ENCODE assay signal across 8 cellular contexts in the genomic region with DNA sequence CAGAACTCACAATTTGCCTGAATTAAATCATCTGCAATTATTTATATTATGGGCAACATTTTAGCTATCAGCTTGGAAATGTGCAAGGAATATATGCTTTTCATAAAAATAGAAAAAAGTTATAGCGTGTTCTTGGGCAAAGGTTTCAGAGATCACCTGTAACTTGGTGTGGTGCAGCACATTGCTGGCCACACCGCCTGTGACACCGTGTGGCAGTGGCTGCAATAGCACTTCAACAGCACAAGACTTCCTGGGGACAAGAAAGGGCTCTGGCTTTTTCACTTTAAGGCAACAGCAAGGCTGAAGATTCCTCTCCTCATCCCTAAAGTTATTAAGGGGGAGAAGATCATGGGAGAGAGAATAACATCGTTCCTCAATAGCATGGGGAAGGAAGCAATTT. TPM values are rescaled to one million over a fixed set of nuclear protein-coding genes. Genes with fewer than 3 reads are reported as not detected.
DNase-seq lines count a peak whose midpoint lies in the region; ATAC-seq and TF ChIP-seq lines count a peak whose summit lies in the region.
"Had no signal": no experiment of that assay in that cellular context is flagged by ENCODE, and none has a peak within 500 bp of the region (broad histone marks: within the 10 kb centered on the region; RNA-seq: fewer than 3 reads in every experiment).

No MANE protein-coding gene starts in this region.

- no peak overlapping the region for H3K4me3 ChIP-seq in NT2/D1 (ENCODE audit: insufficient read length, low read depth)
- no peak overlapping the region for H3K4me3 ChIP-seq in coronary artery

- no peaks in the 10 kb centered on the region for H3K36me3 ChIP-seq in NT2/D1 (ENCODE audit: insufficient read depth, insufficient read length, low read length)

- H3K9ac ChIP-seq in NT2/D1 (ENCODE audit: insufficient read length, low read depth): no peak overlapping the region

- no peak overlapping the region for H3K27ac ChIP-seq in coronary artery

- no peaks in the 10 kb centered on the region for H3K9me3 ChIP-seq in NT2/D1 (ENCODE audit: insufficient read depth, low read length)

- ATAC-seq in GM18867 (IDR thresholded peaks at IDR 0.05; ENCODE audit: unreplicated experiment) (peak; percentile 91), HG02884 (IDR thresholded peaks at IDR 0.05; ENCODE audit: unreplicated experiment) (peak; percentile 78), left lobe of liver (peak; percentile 94)

- TF ChIP-seq CTCF in coronary artery (IDR thresholded peaks at IDR 0.05): no peak

- H3K27me3 ChIP-seq in NT2/D1 (ENCODE audit: insufficient read depth, insufficient read length): no peaks in the 10 kb centered on the region

- DNase-seq in NT2/D1 (ENCODE audit: low read depth, low spot score) (peak; percentile 16), left lobe of liver (ENCODE audit: low spot score) (no peak), coronary artery (ENCODE audit: low spot score) (no peak), T1000 (lab: John Stamatoyannopoulos, UW) (no peak), ureter (ENCODE audit: low spot score) (no peak)

- H3K4me1 ChIP-seq in NT2/D1 (ENCODE audit: insufficient read depth, insufficient read length): no peaks in the 10 kb centered on the region

RNA-seq across cellular contexts. Expression of gene SERPINB3, which starts 14.8 kb away (rescaled TPM):
- total RNA-seq in left lobe of liver (not detected), ureter (not detected)
- total RNA-seq: lung microvascular endothelial cell had no signal

RNA-seq across cellular contexts. Expression of gene SERPINB11, which starts 26.2 kb away (rescaled TPM):
- not detected for total RNA-seq in left lobe of liver
- not detected for total RNA-seq in ureter
- total RNA-seq: lung microvascular endothelial cell had no signal

RNA-seq across cellular contexts. Expression of gene SERPINB4, which starts 32.5 kb away (rescaled TPM):
- total RNA-seq in left lobe of liver: not detected
- not detected for total RNA-seq in ureter
- total RNA-seq: lung microvascular endothelial cell had no signal
